In the genomic region with DNA sequence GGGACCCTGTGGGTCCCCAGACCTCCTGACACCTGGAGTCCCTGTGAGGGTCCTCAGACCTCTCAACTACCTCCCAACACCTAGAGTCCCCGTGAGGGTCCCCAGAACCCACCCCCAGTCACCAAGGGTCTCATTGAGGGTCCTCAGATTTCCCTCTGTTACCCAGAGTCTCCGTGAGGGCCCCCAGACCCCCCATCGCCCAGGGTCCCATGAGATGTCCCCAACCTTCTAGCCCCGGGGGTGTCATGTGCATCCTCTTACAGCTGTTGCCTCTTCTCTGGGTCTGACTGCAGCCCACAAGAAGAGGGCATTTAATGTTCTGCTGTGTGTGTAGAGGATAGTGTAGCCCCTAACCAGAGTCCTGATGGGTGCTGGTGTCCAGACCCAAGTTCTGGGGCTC, we compare ENCODE assay signal across 25 cellular contexts. TPM values are rescaled to one million over a fixed set of nuclear protein-coding genes. Genes with fewer than 3 reads are reported as not detected.
DNase-seq lines count a peak whose midpoint lies in the region; ATAC-seq, FAIRE-seq and TF ChIP-seq lines count a peak whose summit lies in the region.
"Had no signal": no experiment of that assay in that cellular context is flagged by ENCODE, and none has a peak within 500 bp of the region (broad histone marks: within the 10 kb centered on the region; RNA-seq: fewer than 3 reads in every experiment).

No MANE protein-coding gene starts in this region.

- no peak overlapping the region for H3K27ac Mint-ChIP-seq in activated CD4-positive, alpha-beta memory T cell treated with anti-CD3 and anti-CD28 coated beads, Interleukin-2, amount 10 ng/mL, durations not matched to agents 7 days and 5 days
- no peak overlapping the region for H3K27ac Mint-ChIP-seq in activated CD4-positive, alpha-beta T cell treated with anti-CD3 and anti-CD28 coated beads, Interleukin-2, amount 10 ng/mL, durations not matched to agents 7 days and 5 days
- H3K27ac Mint-ChIP-seq: nephron progenitor cell, WTC11 had no signal

- no peak overlapping the region for H2AFZ ChIP-seq in SK-N-SH (ENCODE audit: low read depth)

- H3K27me3 Mint-ChIP-seq in activated CD4-positive, alpha-beta memory T cell treated with anti-CD3 and anti-CD28 coated beads, Interleukin-2, amount 10 ng/mL, durations not matched to agents 7 days and 5 days: no peaks in the 10 kb centered on the region
- H3K27me3 Mint-ChIP-seq in activated CD4-positive, alpha-beta T cell treated with anti-CD3 and anti-CD28 coated beads, Interleukin-2, amount 10 ng/mL, durations not matched to agents 7 days and 5 days: no peaks in the 10 kb centered on the region

- no peak for FAIRE-seq in kidney (lab: Jason Lieb, UNC)

- CTCF ChIA-PET in SK-N-SH (lab: Yijun Ruan, JAX): interaction anchor here (1.2 kb wide), 1 partner anchor 17 kb away, joined by 3 read pairs; the partner anchor contains the start of gene IBA57
- CTCF ChIA-PET in RWPE1 (lab: Yijun Ruan, JAX): interaction anchor here (0.8 kb wide), 1 partner anchor 18 kb away, joined by 4 read pairs; no protein-coding TSS in a partner anchor
- CTCF ChIA-PET in activated CD4-positive, alpha-beta memory T cell treated with anti-CD3 and anti-CD28 coated beads, Interleukin-2, amount 10 ng/mL, durations not matched to agents 7 days and 5 days (lab: Charles Lee): no interaction called here
- CTCF ChIA-PET in activated CD4-positive, alpha-beta T cell treated with anti-CD3 and anti-CD28 coated beads, Interleukin-2, amount 10 ng/mL, durations not matched to agents 7 days and 5 days (lab: Charles Lee): interaction anchor here (1.9 kb wide), 1 partner anchor 20 kb away, joined by 5 read pairs; no protein-coding TSS in a partner anchor

- H3K9me2 ChIP-seq in SK-N-SH: no peaks in the 10 kb centered on the region

- TF ChIP-seq CTCF in SK-N-SH (IDR thresholded peaks at IDR 0.05) (no peak), RWPE1 (conservative IDR thresholded peaks at IDR 0.05; ENCODE audit: low read depth) (no peak), kidney (IDR thresholded peaks at IDR 0.05; ENCODE audit: borderline replicate concordance, extremely low read depth, insufficient read depth) (no peak)

- no peak for TF ChIP-seq RAD21 in SK-N-SH (IDR thresholded peaks at IDR 0.05; ENCODE audit: low read length)

- H3K4me2 ChIP-seq in SK-N-SH: no peak overlapping the region

- H3K27ac ChIP-seq in SK-N-SH (ENCODE audit: low read depth in 2 of 2, low read length in 1 of 2): no peak overlapping the region
- peak overlapping the region; percentile 100 for H3K27ac ChIP-seq in RWPE1
- H3K27ac ChIP-seq in kidney (ENCODE audit: low read depth in 2 of 2, low read length in 2 of 2): no peak overlapping the region
- peak overlapping the region; percentile 99 for H3K27ac ChIP-seq in substantia nigra (ENCODE audit: low read depth, low read length, poor library complexity, severe bottlenecking)
- H3K27ac ChIP-seq: 22Rv1 had no signal

- peaks cover 0 to 36% of the 10 kb centered on the region in 2 experiments for H3K36me3 ChIP-seq in SK-N-SH (replicated peaks in 1 of 2; ENCODE audit: control insufficient read depth in 1 of 2, insufficient read depth in 2 of 2, low read length in 1 of 2)
- peaks cover 0 to 13% of the 10 kb centered on the region in 2 donors for H3K36me3 ChIP-seq in kidney (ENCODE audit: control insufficient read depth in 1 of 2, insufficient read depth in 2 of 2, low read length in 2 of 2)

- H3K79me2 ChIP-seq in SK-N-SH (ENCODE audit: insufficient read depth): peaks cover 43% of the 10 kb centered on the region

- H3K9me3 ChIP-seq in SK-N-SH: no peaks in the 10 kb centered on the region
- no peaks in the 10 kb centered on the region for H3K9me3 ChIP-seq in kidney (ENCODE audit: control insufficient read depth in 1 of 2, low read length in 2 of 2)
- H3K9me3 ChIP-seq: thoracic aorta had no signal

- H3K4me3 Mint-ChIP-seq in activated CD4-positive, alpha-beta memory T cell treated with anti-CD3 and anti-CD28 coated beads, Interleukin-2, amount 10 ng/mL, durations not matched to agents 7 days and 5 days: no peak overlapping the region
- no peak overlapping the region for H3K4me3 Mint-ChIP-seq in activated CD4-positive, alpha-beta T cell treated with anti-CD3 and anti-CD28 coated beads, Interleukin-2, amount 10 ng/mL, durations not matched to agents 7 days and 5 days
- H3K4me3 Mint-ChIP-seq: nephron progenitor cell, WTC11 had no signal

- peaks cover 49% of the 10 kb centered on the region for H4K20me1 ChIP-seq in SK-N-SH (ENCODE audit: insufficient read depth)

- no peak overlapping the region for H3K4me3 ChIP-seq in SK-N-SH (ENCODE audit: low read depth in 2 of 2, low read length in 1 of 2)
- H3K4me3 ChIP-seq in kidney (ENCODE audit: low read length in 2 of 2): no peak overlapping the region
- H3K4me3 ChIP-seq: thoracic aorta had no signal

- no peak for ATAC-seq in SK-N-SH treated with all-trans-retinoic acid at 6 μM for 48 hours
- ATAC-seq: esophagus mucosa, WTC11 had no signal

- H3K4me1 Mint-ChIP-seq in activated CD4-positive, alpha-beta memory T cell treated with anti-CD3 and anti-CD28 coated beads, Interleukin-2, amount 10 ng/mL, durations not matched to agents 7 days and 5 days: peaks cover 16% of the 10 kb centered on the region
- H3K4me1 Mint-ChIP-seq in activated CD4-positive, alpha-beta T cell treated with anti-CD3 and anti-CD28 coated beads, Interleukin-2, amount 10 ng/mL, durations not matched to agents 7 days and 5 days: peaks cover 15% of the 10 kb centered on the region

- H3K9ac ChIP-seq in SK-N-SH (no peak overlapping the region), kidney (ENCODE audit: low read length in 2 of 2) (no peak overlapping the region)

- DNase-seq in SK-N-SH (peak; percentile 8), RWPE1 (ENCODE audit: low spot score) (no peak), kidney (peak; percentile 51), substantia nigra (lab: John Stamatoyannopoulos, UW) (no peak)
- DNase-seq in activated CD4-positive, alpha-beta memory T cell treated with anti-CD3 and anti-CD28 coated beads, Interleukin-2, amount 10 ng/mL, durations not matched to agents 7 days and 5 days: no peak
- no peak for DNase-seq in activated CD4-positive, alpha-beta T cell treated with anti-CD3 and anti-CD28 coated beads, Interleukin-2, amount 10 ng/mL, durations not matched to agents 7 days and 5 days
- DNase-seq in central memory CD4-positive, alpha-beta T cell: no peak
- DNase-seq: activated CD4-positive, alpha-beta T cell treated with anti-CD3 and anti-CD28 coated beads, Interleukin-2, amount 50 U/mL, for 4 hours; activated naive CD4-positive, alpha-beta T cell treated with Interleukin-2 at 50 U/mL for 16 hours; cerebellar nuclear complex; DMS53; effector CD4-positive, alpha-beta T cell; GF-D8; KBM-7; kidney glomerular epithelial cell; NCI-H146; NCI-H524 treated with DMSO at 0.1 percent for 48 hours; nephron progenitor cell; stimulated activated CD4-positive, alpha-beta T cell treated with anti-CD3 and anti-CD28 coated beads, Interleukin-1b, Interleukin-23, amount 100 ng/mL, for 48 hours; T-helper 9 cell had no signal

- no peaks in the 10 kb centered on the region for H3K27me3 ChIP-seq in SK-N-SH (ENCODE audit: insufficient read depth)

- 90% methylated on average over 4 of the region's 4 CpGs for WGBS in SK-N-SH (ENCODE audit: low lambda C conversion rate)

- H3K4me1 ChIP-seq in SK-N-SH (ENCODE audit: control insufficient read depth in 1 of 2, insufficient read depth in 2 of 2, low read depth in 1 of 2, low read length in 1 of 2) (peaks cover 7 to 16% of the 10 kb centered on the region in 2 experiments; a peak in 2 of 4 replicates), kidney (ENCODE audit: control insufficient read depth in 1 of 2, insufficient read depth in 1 of 2, low read depth in 1 of 2, low read length in 2 of 2) (peaks cover 13 to 39% of the 10 kb centered on the region in 2 donors)

- peaks cover 12% of the 10 kb centered on the region for H3K36me3 Mint-ChIP-seq in activated CD4-positive, alpha-beta memory T cell treated with anti-CD3 and anti-CD28 coated beads, Interleukin-2, amount 10 ng/mL, durations not matched to agents 7 days and 5 days (ENCODE audit: low read depth)
- H3K36me3 Mint-ChIP-seq in activated CD4-positive, alpha-beta T cell treated with anti-CD3 and anti-CD28 coated beads, Interleukin-2, amount 10 ng/mL, durations not matched to agents 7 days and 5 days (ENCODE audit: low read depth): peaks cover 3% of the 10 kb centered on the region
- H3K36me3 Mint-ChIP-seq: WTC11 had no signal

- no peaks in the 10 kb centered on the region for H3F3A ChIP-seq in SK-N-SH (replicated peaks; ENCODE audit: insufficient read depth)

- no peaks in the 10 kb centered on the region for H3K9me3 Mint-ChIP-seq in activated CD4-positive, alpha-beta memory T cell treated with anti-CD3 and anti-CD28 coated beads, Interleukin-2, amount 10 ng/mL, durations not matched to agents 7 days and 5 days
- H3K9me3 Mint-ChIP-seq in activated CD4-positive, alpha-beta T cell treated with anti-CD3 and anti-CD28 coated beads, Interleukin-2, amount 10 ng/mL, durations not matched to agents 7 days and 5 days: no peaks in the 10 kb centered on the region
- H3K9me3 Mint-ChIP-seq: nephron progenitor cell, WTC11 had no signal

- POLR2A ChIA-PET in SK-N-SH (lab: Yijun Ruan, JAX): no interaction called here
- POLR2A ChIA-PET in RWPE1 (lab: Yijun Ruan, JAX; ENCODE audit: low non-redundant PET): no interaction called here
- POLR2A ChIA-PET in activated CD4-positive, alpha-beta memory T cell treated with anti-CD3 and anti-CD28 coated beads, Interleukin-2, amount 10 ng/mL, durations not matched to agents 7 days and 5 days (lab: Charles Lee): no interaction called here
- POLR2A ChIA-PET in activated CD4-positive, alpha-beta T cell treated with anti-CD3 and anti-CD28 coated beads, Interleukin-2, amount 10 ng/mL, durations not matched to agents 7 days and 5 days (lab: Charles Lee): no interaction called here

- intact Hi-C loops in kidney (cut with DNase I): no loop called here

- no peak for TF ChIP-seq EP300 in SK-N-SH (IDR thresholded peaks at IDR 0.05; ENCODE audit: borderline replicate concordance in 1 of 2, low read depth in 1 of 2, low read length in 1 of 2)

RNA-seq across cellular contexts. Expression of gene GJC2, which starts 2.0 kb away (rescaled TPM):
- polyA plus RNA-seq in SK-N-SH (2012; rRNA removed) (0.92 and 0.97 TPM in 2 replicates), kidney (ENCODE audit: insufficient read depth, low read depth, low replicate concordance) (0.73 TPM)
- 0.50 and 0.69 TPM in 2 replicates for polyA plus RNA-seq in SK-N-SH (2012; cell fraction: cytosol; rRNA removed)
- 2.1 and 2.9 TPM in 2 replicates for polyA plus RNA-seq in SK-N-SH (2012; cell fraction: nucleus; rRNA removed)
- 6.0 TPM for total RNA-seq in kidney
- under 1 TPM; 0.38 to 0.55 TPM for total RNA-seq in activated CD4-positive, alpha-beta memory T cell treated with anti-CD3 and anti-CD28 coated beads, Interleukin-2, amount 10 ng/mL, durations not matched to agents 7 days and 5 days
- total RNA-seq in activated CD4-positive, alpha-beta T cell treated with anti-CD3 and anti-CD28 coated beads, Interleukin-2, amount 10 ng/mL, durations not matched to agents 7 days and 5 days: under 1 TPM; 0.40 to 0.62 TPM

RNA-seq across cellular contexts. Expression of gene GUK1, which starts 7.7 kb away (rescaled TPM):
- polyA plus RNA-seq in SK-N-SH (2012; rRNA removed): 717 and 742 TPM in 2 replicates
- 457 and 681 TPM in 2 replicates for polyA plus RNA-seq in SK-N-SH (2012; cell fraction: cytosol; rRNA removed)
- 521 and 537 TPM in 2 replicates for polyA plus RNA-seq in SK-N-SH (2012; cell fraction: nucleus; rRNA removed)
- 221 TPM for total RNA-seq in kidney
- 410 TPM for polyA plus RNA-seq in kidney (ENCODE audit: insufficient read depth, low read depth, low replicate concordance)
- total RNA-seq in activated CD4-positive, alpha-beta memory T cell treated with anti-CD3 and anti-CD28 coated beads, Interleukin-2, amount 10 ng/mL, durations not matched to agents 7 days and 5 days: 100 to 1,000 TPM; 280 to 284 TPM
- 100 to 1,000 TPM; 207 to 260 TPM for total RNA-seq in activated CD4-positive, alpha-beta T cell treated with anti-CD3 and anti-CD28 coated beads, Interleukin-2, amount 10 ng/mL, durations not matched to agents 7 days and 5 days

RNA-seq across cellular contexts. Expression of gene IBA57, which starts 17.8 kb away (rescaled TPM):
- polyA plus RNA-seq in SK-N-SH (2012; rRNA removed) (1.8 TPM in 2 replicates), kidney (ENCODE audit: insufficient read depth, low read depth, low replicate concordance) (4.7 TPM)
- 0.86 and 1.1 TPM in 2 replicates for polyA plus RNA-seq in SK-N-SH (2012; cell fraction: cytosol; rRNA removed)
- 4.4 TPM in 2 replicates for polyA plus RNA-seq in SK-N-SH (2012; cell fraction: nucleus; rRNA removed)
- total RNA-seq in kidney: 13.0 TPM
- total RNA-seq in activated CD4-positive, alpha-beta memory T cell treated with anti-CD3 and anti-CD28 coated beads, Interleukin-2, amount 10 ng/mL, durations not matched to agents 7 days and 5 days: 1 to 10 TPM; 4.5 to 5.2 TPM
- 1 to 10 TPM; 6.4 to 8.2 TPM for total RNA-seq in activated CD4-positive, alpha-beta T cell treated with anti-CD3 and anti-CD28 coated beads, Interleukin-2, amount 10 ng/mL, durations not matched to agents 7 days and 5 days

RNA-seq across cellular contexts. Expression of gene MRPL55, which starts 38.7 kb away (rescaled TPM):
- 70.3 and 75.3 TPM in 2 replicates for polyA plus RNA-seq in SK-N-SH (2012; rRNA removed)
- 27.2 and 49.1 TPM in 2 replicates for polyA plus RNA-seq in SK-N-SH (2012; cell fraction: cytosol; rRNA removed)
- 185 and 306 TPM in 2 replicates for polyA plus RNA-seq in SK-N-SH (2012; cell fraction: nucleus; rRNA removed)
- 37.8 TPM for total RNA-seq in kidney
- polyA plus RNA-seq in kidney (ENCODE audit: insufficient read depth, low read depth, low replicate concordance): 141 TPM
- total RNA-seq in activated CD4-positive, alpha-beta memory T cell treated with anti-CD3 and anti-CD28 coated beads, Interleukin-2, amount 10 ng/mL, durations not matched to agents 7 days and 5 days: 10 to 100 TPM; 43.1 to 43.9 TPM
- total RNA-seq in activated CD4-positive, alpha-beta T cell treated with anti-CD3 and anti-CD28 coated beads, Interleukin-2, amount 10 ng/mL, durations not matched to agents 7 days and 5 days: 10 to 100 TPM; 38.6 to 44.1 TPM

RNA-seq across cellular contexts. Expression of gene C1orf35, which starts 44.6 kb away (rescaled TPM):
- polyA plus RNA-seq in SK-N-SH (2012; rRNA removed) (28.6 and 42.9 TPM in 2 replicates), kidney (ENCODE audit: insufficient read depth, low read depth, low replicate concordance) (17.6 TPM)
- polyA plus RNA-seq in SK-N-SH (2012; cell fraction: cytosol; rRNA removed): 17.8 and 24.9 TPM in 2 replicates
- 107 and 195 TPM in 2 replicates for polyA plus RNA-seq in SK-N-SH (2012; cell fraction: nucleus; rRNA removed)
- total RNA-seq in kidney: 17.4 TPM
- 10 to 100 TPM; 17.8 to 18.9 TPM for total RNA-seq in activated CD4-positive, alpha-beta memory T cell treated with anti-CD3 and anti-CD28 coated beads, Interleukin-2, amount 10 ng/mL, durations not matched to agents 7 days and 5 days
- 10 to 100 TPM; 14.4 to 24.4 TPM for total RNA-seq in activated CD4-positive, alpha-beta T cell treated with anti-CD3 and anti-CD28 coated beads, Interleukin-2, amount 10 ng/mL, durations not matched to agents 7 days and 5 days

Comparison
In these comparisons a context has a peak if more than half of its experiments do, and no peak if none do; other contexts are left out.
1. DNase-seq: peak in SK-N-SH (single experiment) and kidney (single experiment); none in RWPE1 (single experiment), substantia nigra (0 of 49), activated CD4-positive, alpha-beta memory T cell treated with anti-CD3 and anti-CD28 coated beads, Interleukin-2, amount 10 ng/mL, durations not matched to agents 7 days and 5 days (single experiment), activated CD4-positive, alpha-beta T cell treated with anti-CD3 and anti-CD28 coated beads, Interleukin-2, amount 10 ng/mL, durations not matched to agents 7 days and 5 days (single experiment) and central memory CD4-positive, alpha-beta T cell (single experiment).
2. H3K27ac ChIP-seq: peak in RWPE1 (single experiment) and substantia nigra (single experiment); none in SK-N-SH (0 of 2) and kidney (0 of 2).